ENCODE assay signal across 12 cellular contexts in genomic region chr11:45807792-45808238, GRCh38. TPM values are rescaled to one million over a fixed set of nuclear protein-coding genes. Genes with fewer than 3 reads are reported as not detected.
DNase-seq lines count a peak whose midpoint lies in the region; ATAC-seq, FAIRE-seq and TF ChIP-seq lines count a peak whose summit lies in the region.
"Had no signal": no experiment of that assay in that cellular context is flagged by ENCODE, and none has a peak within 500 bp of the region (broad histone marks: within the 10 kb centered on the region; RNA-seq: fewer than 3 reads in every experiment).

No MANE protein-coding gene starts in this region.

- H3K4ac ChIP-seq in mesenchymal stem cell (ENCODE audit: low read depth in 1 of 2, low read length in 2 of 2), result no peak overlapping the region

- no peak overlapping the region for H3K14ac ChIP-seq in mesenchymal stem cell (ENCODE audit: low read length in 2 of 2)

- no peak overlapping the region for H4K91ac ChIP-seq in mesenchymal stem cell (ENCODE audit: low read length)

- no peak overlapping the region for H3K18ac ChIP-seq in mesenchymal stem cell (ENCODE audit: low read depth in 1 of 2, low read length in 2 of 2)

- no peak overlapping the region for H2AK5ac ChIP-seq in mesenchymal stem cell (ENCODE audit: low read length, severe bottlenecking)

- no peak overlapping the region for H2BK120ac ChIP-seq in mesenchymal stem cell (ENCODE audit: low read depth, low read length)

- no peak for TF ChIP-seq CTCF in astrocyte of the cerebellum (IDR thresholded peaks at IDR 0.05; ENCODE audit: low read depth, low read length, missing control alignments)
- no peak for TF ChIP-seq CTCF in colonic mucosa (IDR thresholded peaks at IDR 0.05)
- TF ChIP-seq CTCF in kidney (IDR thresholded peaks at IDR 0.05; ENCODE audit: borderline replicate concordance, extremely low read depth, insufficient read depth), result no peak

- DNase-seq in cardiac septum (ENCODE audit: low spot score) (peak; percentile 63), left ventricle myocardium superior (no peak), astrocyte of the cerebellum (ENCODE audit: low read depth) (no peak), mesenchymal stem cell (no peak), colonic mucosa (no peak), kidney (no peak)
- DNase-seq: COR-L47, NCI-H345 had no signal

- no peak overlapping the region for H4K8ac ChIP-seq in mesenchymal stem cell (ENCODE audit: low read length)

- no peaks in the 10 kb centered on the region for H3K27me3 ChIP-seq in mesenchymal stem cell (ENCODE audit: control insufficient read depth in 1 of 2, insufficient read depth in 1 of 2, low read length in 2 of 2)
- H3K27me3 ChIP-seq in colonic mucosa, result no peaks in the 10 kb centered on the region

- no peak overlapping the region for H3K27ac ChIP-seq in mesenchymal stem cell (ENCODE audit: low read length, poor library complexity, severe bottlenecking)
- no peak overlapping the region for H3K27ac ChIP-seq in colonic mucosa
- no peak overlapping the region for H3K27ac ChIP-seq in kidney (ENCODE audit: low read depth in 2 of 2, low read length in 2 of 2)
- H3K27ac ChIP-seq: parathyroid adenoma had no signal

- peaks cover 38 to 51% of the 10 kb centered on the region in 2 experiments for H3K36me3 ChIP-seq in mesenchymal stem cell (ENCODE audit: control insufficient read depth in 1 of 2, insufficient read depth in 2 of 2, low read depth in 1 of 2, low read length in 2 of 2)
- no peaks in the 10 kb centered on the region for H3K36me3 ChIP-seq in colonic mucosa
- H3K36me3 ChIP-seq in kidney (ENCODE audit: control insufficient read depth in 1 of 2, insufficient read depth in 2 of 2, low read length in 2 of 2), result peaks cover 10 to 12% of the 10 kb centered on the region in 2 donors

- intact Hi-C loops in cardiac septum (cut with DNase I) (no loop called here), left ventricle myocardium superior (cut with micrococcal nuclease) (no loop called here), colonic mucosa (cut with DNase I) (no loop called here), kidney (cut with DNase I) (no loop called here)

- peaks cover 21% of the 10 kb centered on the region for H3K4me1 ChIP-seq in mesenchymal stem cell (ENCODE audit: control insufficient read depth, insufficient read depth, low read depth, low read length)
- peaks cover 5% of the 10 kb centered on the region for H3K4me1 ChIP-seq in colonic mucosa
- H3K4me1 ChIP-seq in kidney (ENCODE audit: control insufficient read depth in 1 of 2, insufficient read depth in 1 of 2, low read depth in 1 of 2, low read length in 2 of 2), result peaks cover 9 to 30% of the 10 kb centered on the region in 2 donors

- WGBS in mesenchymal stem cell, result 98% methylated on average over 4 of the region's 4 CpGs

- H3K4me3 ChIP-seq in astrocyte of the cerebellum (ENCODE audit: low read depth, low read length) (peak overlapping the region; percentile 57), mesenchymal stem cell (ENCODE audit: insufficient read depth in 1 of 2, low read depth in 1 of 2, low read length in 2 of 2) (peak overlapping the region in 1 of 2 experiments; percentile 97), colonic mucosa (no peak overlapping the region), kidney (ENCODE audit: low read length in 2 of 2) (no peak overlapping the region)

- H2BK5ac ChIP-seq in mesenchymal stem cell (ENCODE audit: low read depth, low read length, poor library complexity, severe bottlenecking), result no peak overlapping the region

- H2AFZ ChIP-seq in mesenchymal stem cell (ENCODE audit: low read depth, low read length), result no peak overlapping the region
- H2AFZ ChIP-seq: parathyroid adenoma had no signal

- H3K9me3 ChIP-seq in mesenchymal stem cell (ENCODE audit: control insufficient read depth, low read length) (no peaks in the 10 kb centered on the region), colonic mucosa (no peaks in the 10 kb centered on the region), kidney (ENCODE audit: control insufficient read depth in 1 of 2, low read length in 2 of 2) (no peaks in the 10 kb centered on the region)

- ATAC-seq in left ventricle myocardium superior (no peak), HG02852 (IDR thresholded peaks at IDR 0.05; ENCODE audit: unreplicated experiment) (no peak), GM19324 (IDR thresholded peaks at IDR 0.05; ENCODE audit: low FRiP score, unreplicated experiment) (no peak)

- no peak overlapping the region for H2BK12ac ChIP-seq in mesenchymal stem cell (ENCODE audit: low read length in 2 of 2)

- H3K9ac ChIP-seq in mesenchymal stem cell (ENCODE audit: low read length) (peak overlapping the region; percentile 97), colonic mucosa (ENCODE audit: low read depth in 2 of 2, low read length in 2 of 2) (peak overlapping the region in 1 of 2 donors; percentile 17), kidney (ENCODE audit: low read length in 2 of 2) (no peak overlapping the region)
- H3K9ac ChIP-seq: parathyroid adenoma had no signal

- peak overlapping the region; percentile 83 for H3K4me2 ChIP-seq in mesenchymal stem cell (ENCODE audit: low read length, poor library complexity, severe bottlenecking)

- H2BK15ac ChIP-seq in mesenchymal stem cell (ENCODE audit: low read depth, poor library complexity, severe bottlenecking), result no peak overlapping the region

- H3K23ac ChIP-seq in mesenchymal stem cell (ENCODE audit: low read length in 2 of 2), result no peak overlapping the region

- peaks cover 28% of the 10 kb centered on the region for H3K79me1 ChIP-seq in mesenchymal stem cell (replicated peaks; ENCODE audit: low read length, poor library complexity, severe bottlenecking)

- no peak for FAIRE-seq in kidney (lab: Jason Lieb, UNC)
- FAIRE-seq: GM18507 had no signal

- in situ Hi-C loops in astrocyte of the cerebellum (cut with HindIII; ENCODE audit: low sequenced_read_pairs), result no loop called here

RNA-seq across cellular contexts. Expression of gene SLC35C1, which starts 2.9 kb away (rescaled TPM):
- total RNA-seq in cardiac septum (7.5 TPM), left ventricle myocardium superior (5.1 TPM), colonic mucosa (10 to 100 TPM; 37.5 to 45.2 TPM), kidney (20.6 TPM)
- 22.9 TPM for polyA plus RNA-seq in mesenchymal stem cell (2013, experiment 1 of 2)
- 23.8 TPM for polyA plus RNA-seq in mesenchymal stem cell (2013, experiment 2 of 2)
- polyA plus RNA-seq in kidney (ENCODE audit: insufficient read depth, low read depth, low replicate concordance), result 5.7 TPM

RNA-seq across cellular contexts. Expression of gene CRY2, which starts 39.5 kb away (rescaled TPM):
- 49.6 TPM for total RNA-seq in cardiac septum
- 90.1 TPM for total RNA-seq in left ventricle myocardium superior
- 6.2 TPM for polyA plus RNA-seq in mesenchymal stem cell (2013, experiment 1 of 2)
- polyA plus RNA-seq in mesenchymal stem cell (2013, experiment 2 of 2), result 5.3 TPM
- total RNA-seq in colonic mucosa, result 10 to 100 TPM; 18.5 to 30.2 TPM
- 44.5 TPM for total RNA-seq in kidney
- 20.7 TPM for polyA plus RNA-seq in kidney (ENCODE audit: insufficient read depth, low read depth, low replicate concordance)
